Comparison of ENCODE assay signal across 17 cellular contexts in genomic region chr17:75565066-75565465, GRCh38. TPM values are rescaled to one million over a fixed set of nuclear protein-coding genes. Genes with fewer than 3 reads are reported as not detected.
DNase-seq lines count a peak whose midpoint lies in the region; ATAC-seq, FAIRE-seq and TF ChIP-seq lines count a peak whose summit lies in the region.
"Had no signal": no experiment of that assay in that cellular context is flagged by ENCODE, and none has a peak within 500 bp of the region (broad histone marks: within the 10 kb centered on the region; RNA-seq: fewer than 3 reads in every experiment).

No MANE protein-coding gene starts in this region.

- BruUV-seq in HCT116 (replicated peaks; lab: Mats Ljungman, UMichigan) = no TSS peak
- BruUV-seq in PC-9 (replicated peaks; lab: Mats Ljungman, UMichigan) = no TSS peak

- H3K4me3 ChIP-seq in HCT116 (replicated peaks in 1 of 2; ENCODE audit: low read depth in 1 of 2, low read length in 2 of 2) (no peak overlapping the region), PC-9 (no peak overlapping the region), fibroblast of mammary gland (ENCODE audit: control insufficient read depth, low read depth, low read length) (no peak overlapping the region)
- H3K4me3 ChIP-seq: gastrocnemius medialis, psoas muscle had no signal

- POLR2A ChIA-PET in HCT116 (lab: Charles Lee) (no interaction called here), PC-9 (lab: Charles Lee; ENCODE audit: unreplicated experiment) (interaction anchor here (0.6 kb wide), 1 partner anchor 35 kb away, joined by 6 read pairs; no protein-coding TSS in a partner anchor)

- in situ Hi-C loops in ACHN (cut with HindIII; ENCODE audit: low pct_ligation_motif_present, low pct_unique_long_range_greater_than_20kb, low sequenced_read_pairs) = no loop called here

- no peak overlapping the region for H2AFZ ChIP-seq in HCT116 (ENCODE audit: low read depth, low read length, poor library complexity, severe bottlenecking)
- H2AFZ ChIP-seq in PC-9 = no peak overlapping the region

- intact Hi-C loops in HCT116 (cut with micrococcal nuclease) = no loop called here
- intact Hi-C loops in PC-9 (cut with micrococcal nuclease; ENCODE audit: unreplicated experiment) = no loop called here

- no peak for TF ChIP-seq POLR2A in HCT116 (IDR thresholded peaks at IDR 0.05; ENCODE audit: borderline replicate concordance, extremely low read depth, insufficient read depth, insufficient read length)

- peak; percentile 67 for DNase-seq in ACHN
- DNase-seq in HCT116 (ENCODE audit: low read depth, low spot score) = no peak
- DNase-seq in PC-9 = peak; percentile 33 to 91
- DNase-seq in fibroblast of mammary gland (ENCODE audit: low read depth) = peak; percentile 41
- DNase-seq in stimulated activated CD4-positive, alpha-beta T cell treated with anti-CD3 and anti-CD28 coated beads, Interleukin-1b, Interleukin-23, amount 100 ng/mL, for 48 hours = no peak
- DNase-seq in D721Med (ENCODE audit: insufficient read length, low spot score) = no peak
- no peak for DNase-seq in iPS-NIHi7 (ENCODE audit: extremely low spot score)
- DNase-seq: activated CD8-positive, alpha-beta memory T cell treated with anti-CD3 and anti-CD28 coated beads, Interleukin-2, amount 50 U/mL, for 48 hours; DND-41; gastrocnemius medialis; H9; kidney; NCI-H524 treated with DMSO at 0.1 percent for 48 hours; psoas muscle had no signal

- no peak for TF ChIP-seq CTCF in HCT116 (IDR thresholded peaks at IDR 0.05 in 2 of 3, conservative IDR thresholded peaks at IDR 0.05 in 1 of 3; ENCODE audit: borderline replicate concordance in 1 of 3, insufficient read depth in 1 of 3, low read depth in 2 of 3, low read length in 2 of 3)
- TF ChIP-seq CTCF in PC-9 (conservative IDR thresholded peaks at IDR 0.05) = no peak
- TF ChIP-seq CTCF in fibroblast of mammary gland (conservative IDR thresholded peaks at IDR 0.05; ENCODE audit: control insufficient read depth, insufficient read depth, low read depth, low read length) = no peak
- no peak for TF ChIP-seq CTCF in D721Med (IDR thresholded peaks at IDR 0.05; ENCODE audit: insufficient read depth, missing control alignments)

- H3K9ac ChIP-seq in HCT116 (ENCODE audit: low read length) = no peak overlapping the region

- H3K27ac ChIP-seq in HCT116 (ENCODE audit: low read depth, low read length) = no peak overlapping the region; the same call in 1 of the 2 replicates
- no peak overlapping the region; the same call in 1 of the 2 replicates for H3K27ac ChIP-seq in PC-9
- H3K27ac ChIP-seq: gastrocnemius medialis, psoas muscle had no signal

- H4K20me1 ChIP-seq in HCT116 (ENCODE audit: insufficient read depth) = no peaks in the 10 kb centered on the region
- H4K20me1 ChIP-seq in PC-9 (ENCODE audit: insufficient read depth) = no peaks in the 10 kb centered on the region; the same call in 1 of the 2 replicates

- CTCF ChIA-PET in HCT116 (lab: Charles Lee) = interaction anchor here (0.9 kb wide), 1 partner anchor 35 kb away, joined by 3 read pairs; no protein-coding TSS in a partner anchor
- CTCF ChIA-PET in PC-9 (lab: Charles Lee) = interaction anchor here (0.5 kb wide), 1 partner anchor 36 kb away, joined by 4 read pairs; no protein-coding TSS in a partner anchor

- H3K27me3 ChIP-seq in HCT116 (ENCODE audit: insufficient read depth, low read length) (no peaks in the 10 kb centered on the region), PC-9 (ENCODE audit: insufficient read depth, low read depth) (no peaks in the 10 kb centered on the region)
- H3K27me3 ChIP-seq: gastrocnemius medialis had no signal

- FAIRE-seq in D721Med (lab: Jason Lieb, UNC) = no peak
- FAIRE-seq: colon, kidney had no signal

- H3K4me2 ChIP-seq in HCT116 (ENCODE audit: low read length) (no peak overlapping the region; the same call in 1 of the 2 replicates), PC-9 (peak overlapping the region; percentile 55)

- H3K36me3 ChIP-seq in HCT116 (ENCODE audit: control insufficient read depth in 1 of 2, insufficient read depth in 2 of 2, low read length in 2 of 2) = peaks cover 14 to 30% of the 10 kb centered on the region in 2 experiments
- H3K36me3 ChIP-seq in PC-9 (ENCODE audit: low read depth) = no peaks in the 10 kb centered on the region
- H3K36me3 ChIP-seq: gastrocnemius medialis had no signal

- H3K9me2 ChIP-seq in HCT116 (ENCODE audit: insufficient read depth) (no peaks in the 10 kb centered on the region), PC-9 (ENCODE audit: insufficient read depth) (no peaks in the 10 kb centered on the region)

- RAD21 ChIA-PET in HCT116 (lab: Charles Lee; ENCODE audit: low non-redundant PET in 1 of 2, low total read pairs in 2 of 2, uncharacterized antibody in 2 of 2, unreplicated experiment in 2 of 2) = no interaction called here

- H3K4me1 ChIP-seq in HCT116 (ENCODE audit: control insufficient read depth in 1 of 2, insufficient read depth in 2 of 2, low read length in 2 of 2) (peaks cover 8 to 9% of the 10 kb centered on the region in 2 experiments; a peak in 3 of 4 replicates), PC-9 (replicated peaks; ENCODE audit: insufficient read depth) (peaks cover 21% of the 10 kb centered on the region)
- H3K4me1 ChIP-seq: gastrocnemius medialis, psoas muscle had no signal

- ATAC-seq in HCT116 = peak; percentile 72
- ATAC-seq in HG02970 (IDR thresholded peaks at IDR 0.05; ENCODE audit: low FRiP score, unreplicated experiment) = no peak
- ATAC-seq: gastrocnemius medialis, psoas muscle, WTC11 had no signal

- no peaks in the 10 kb centered on the region for H3K79me2 ChIP-seq in HCT116 (ENCODE audit: insufficient read depth, low read length)
- no peaks in the 10 kb centered on the region for H3K79me2 ChIP-seq in PC-9 (ENCODE audit: low read depth)

- no peak for TF ChIP-seq RAD21 in HCT116 (IDR thresholded peaks at IDR 0.05; ENCODE audit: low read depth)

- peaks cover 11% of the 10 kb centered on the region for H3F3A ChIP-seq in PC-9 (ENCODE audit: insufficient read depth, low read depth)

- H3K9me3 ChIP-seq in HCT116 (ENCODE audit: control insufficient read depth in 1 of 2, insufficient read depth in 1 of 2, low read depth in 1 of 2, low read length in 2 of 2) (no peaks in the 10 kb centered on the region), PC-9 (ENCODE audit: insufficient read depth, low read depth) (no peaks in the 10 kb centered on the region)
- H3K9me3 ChIP-seq: gastrocnemius medialis, psoas muscle had no signal

TF ChIP-seq in HCT116, 20 proteins besides CTCF, POLR2A, EP300 and RAD21 (continues in another document):
- no peak for TF ChIP-seq CBX3 (IDR thresholded peaks at IDR 0.05; ENCODE audit: low read depth)
- no peak for TF ChIP-seq POLR2AphosphoS5 (IDR thresholded peaks at IDR 0.05; ENCODE audit: low read depth, low read length)
- TF ChIP-seq, protein P1, sequence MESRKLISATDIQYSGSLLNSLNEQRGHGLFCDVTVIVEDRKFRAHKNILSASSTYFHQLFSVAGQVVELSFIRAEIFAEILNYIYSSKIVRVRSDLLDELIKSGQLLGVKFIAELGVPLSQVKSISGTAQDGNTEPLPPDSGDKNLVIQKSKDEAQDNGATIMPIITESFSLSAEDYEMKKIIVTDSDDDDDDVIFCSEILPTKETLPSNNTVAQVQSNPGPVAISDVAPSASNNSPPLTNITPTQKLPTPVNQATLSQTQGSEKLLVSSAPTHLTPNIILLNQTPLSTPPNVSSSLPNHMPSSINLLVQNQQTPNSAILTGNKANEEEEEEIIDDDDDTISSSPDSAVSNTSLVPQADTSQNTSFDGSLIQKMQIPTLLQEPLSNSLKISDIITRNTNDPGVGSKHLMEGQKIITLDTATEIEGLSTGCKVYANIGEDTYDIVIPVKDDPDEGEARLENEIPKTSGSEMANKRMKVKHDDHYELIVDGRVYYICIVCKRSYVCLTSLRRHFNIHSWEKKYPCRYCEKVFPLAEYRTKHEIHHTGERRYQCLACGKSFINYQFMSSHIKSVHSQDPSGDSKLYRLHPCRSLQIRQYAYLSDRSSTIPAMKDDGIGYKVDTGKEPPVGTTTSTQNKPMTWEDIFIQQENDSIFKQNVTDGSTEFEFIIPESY (IDR thresholded peaks at IDR 0.05; ENCODE audit: extremely low read depth, insufficient replicate concordance, low read length) = no peak
- TF ChIP-seq, protein P2, sequence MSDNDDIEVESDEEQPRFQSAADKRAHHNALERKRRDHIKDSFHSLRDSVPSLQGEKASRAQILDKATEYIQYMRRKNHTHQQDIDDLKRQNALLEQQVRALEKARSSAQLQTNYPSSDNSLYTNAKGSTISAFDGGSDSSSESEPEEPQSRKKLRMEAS (IDR thresholded peaks at IDR 0.05) = no peak
- no peak for TF ChIP-seq EZH2phosphoT487 (IDR thresholded peaks at IDR 0.05; ENCODE audit: borderline replicate concordance)
- no peak for TF ChIP-seq YY1 (IDR thresholded peaks at IDR 0.05; ENCODE audit: extremely low read depth, insufficient replicate concordance, low read depth, low read length)
- TF ChIP-seq SIN3A (IDR thresholded peaks at IDR 0.05; ENCODE audit: low read depth) = no peak

RNA-seq across cellular contexts. Expression of gene MYO15B, which starts 22.5 kb away (rescaled TPM):
- 30.3 TPM for total RNA-seq in HCT116 (2021; ENCODE audit: unreplicated experiment)
- polyA plus RNA-seq in HCT116 (2012) = 24.7 and 39.5 TPM in 2 replicates
- 53.5 and 79.7 TPM in 2 replicates for total RNA-seq in PC-9 (2021)

RNA-seq across cellular contexts. Expression of gene LLGL2, which starts 39.6 kb away (rescaled TPM):
- total RNA-seq in HCT116 (2021; ENCODE audit: unreplicated experiment) (209 TPM), PC-9 (2021) (138 and 156 TPM in 2 replicates)
- polyA plus RNA-seq in HCT116 (2012) = 177 and 183 TPM in 2 replicates

RNA-seq across cellular contexts. Expression of gene TSEN54, which starts 48.7 kb away (rescaled TPM):
- total RNA-seq in HCT116 (2021; ENCODE audit: unreplicated experiment) (87.3 TPM), PC-9 (2021) (42.6 and 45.1 TPM in 2 replicates)
- polyA plus RNA-seq in HCT116 (2012) = 80.0 and 86.5 TPM in 2 replicates

RNA-seq across cellular contexts. Expression of gene CASKIN2, which starts 49.7 kb away (rescaled TPM):
- 38.4 TPM for total RNA-seq in HCT116 (2021; ENCODE audit: unreplicated experiment)
- 14.5 and 16.3 TPM in 2 replicates for polyA plus RNA-seq in HCT116 (2012)
- total RNA-seq in PC-9 (2021) = 24.4 and 25.4 TPM in 2 replicates

Comparison
In these comparisons a context has a peak if more than half of its experiments do, and no peak if none do; other contexts are left out.
1. DNase-seq: peak in ACHN (single experiment), PC-9 (2 of 2) and fibroblast of mammary gland (single experiment); none in HCT116 (single experiment), stimulated activated CD4-positive, alpha-beta T cell treated with anti-CD3 and anti-CD28 coated beads, Interleukin-1b, Interleukin-23, amount 100 ng/mL, for 48 hours (single experiment), D721Med (single experiment) and iPS-NIHi7 (single experiment).